In genomic region chr6:160791981-160792418, GRCh38 we compare ENCODE assay signal across 12 cellular contexts.
DNase-seq lines count a peak whose midpoint lies in the region; ATAC-seq and TF ChIP-seq lines count a peak whose summit lies in the region.
"Had no signal": no experiment of that assay in that cellular context is flagged by ENCODE, and none has a peak within 500 bp of the region (broad histone marks: within the 10 kb centered on the region; RNA-seq: fewer than 3 reads in every experiment).

No MANE protein-coding gene starts in this region.

- TF ChIP-seq CTCF in foreskin fibroblast (IDR thresholded peaks at IDR 0.05; ENCODE audit: low read depth, low read length) = no peak
- no peak for TF ChIP-seq CTCF in WTC11 (IDR thresholded peaks at IDR 0.05)

- CTCF ChIA-PET in WTC11 (lab: Charles Lee) = interaction anchor here (1.2 to 2.3 kb wide), 3 partner anchors 25 to 139 kb away, joined by 4 to 7 read pairs (median 6); no protein-coding TSS in a partner anchor

- no peak overlapping the region for H3K27ac Mint-ChIP-seq in natural killer cell treated with Interleukin-12 subunit alpha and Interleukin-12 subunit beta and Interleukin-15 and Interleukin-18, amount 100 ng/mL, for 72 hours
- no peak overlapping the region for H3K27ac Mint-ChIP-seq in WTC11
- H3K27ac Mint-ChIP-seq: activated CD8-positive, alpha-beta memory T cell treated with anti-CD3 and anti-CD28 coated beads, Interleukin-2, amount 10 ng/mL, durations not matched to agents 7 days and 5 days; T-cell had no signal

- peaks cover 7% of the 10 kb centered on the region for H3K36me3 Mint-ChIP-seq in natural killer cell treated with Interleukin-12 subunit alpha and Interleukin-12 subunit beta and Interleukin-15 and Interleukin-18, amount 100 ng/mL, for 72 hours
- 0 out of 2 replicates have a peak, but pooled peaks cover 2% of the 10 kb centered on the region for H3K36me3 Mint-ChIP-seq in WTC11
- H3K36me3 Mint-ChIP-seq: T-cell had no signal

- peaks cover 0 to 6% of the 10 kb centered on the region in 2 donors for H3K27me3 Mint-ChIP-seq in natural killer cell treated with Interleukin-12 subunit alpha and Interleukin-12 subunit beta and Interleukin-15 and Interleukin-18, amount 100 ng/mL, for 72 hours
- H3K27me3 Mint-ChIP-seq in WTC11 (ENCODE audit: low read depth) = no peaks in the 10 kb centered on the region
- H3K27me3 Mint-ChIP-seq: activated CD8-positive, alpha-beta memory T cell treated with anti-CD3 and anti-CD28 coated beads, Interleukin-2, amount 10 ng/mL, durations not matched to agents 7 days and 5 days had no signal

- H3K4me1 Mint-ChIP-seq in natural killer cell treated with Interleukin-12 subunit alpha and Interleukin-12 subunit beta and Interleukin-15 and Interleukin-18, amount 100 ng/mL, for 72 hours (ENCODE audit: low read depth in 2 of 2) = no peaks in the 10 kb centered on the region
- peaks cover 39% of the 10 kb centered on the region for H3K4me1 Mint-ChIP-seq in WTC11

- H3K4me3 Mint-ChIP-seq in natural killer cell treated with Interleukin-12 subunit alpha and Interleukin-12 subunit beta and Interleukin-15 and Interleukin-18, amount 100 ng/mL, for 72 hours = no peak overlapping the region
- no peak overlapping the region for H3K4me3 Mint-ChIP-seq in WTC11
- H3K4me3 Mint-ChIP-seq: activated CD8-positive, alpha-beta memory T cell treated with anti-CD3 and anti-CD28 coated beads, Interleukin-2, amount 10 ng/mL, durations not matched to agents 7 days and 5 days; neural crest cell; T-cell had no signal

- POLR2A ChIA-PET in WTC11 (lab: Charles Lee) = no interaction called here

- no peak for DNase-seq in foreskin fibroblast
- no peak for DNase-seq in natural killer cell treated with Interleukin-12 subunit alpha and Interleukin-12 subunit beta and Interleukin-15 and Interleukin-18, amount 100 ng/mL, for 72 hours (ENCODE audit: low spot score)
- DNase-seq in WTC11 (ENCODE audit: low spot score) = no peak
- DNase-seq in DMS 273 (lab: John Stamatoyannopoulos, UW; ENCODE audit: unreplicated experiment) = no peak
- DNase-seq: activated CD8-positive, alpha-beta memory T cell treated with anti-CD3 and anti-CD28 coated beads, Interleukin-2, amount 10 ng/mL, durations not matched to agents 7 days and 5 days; stimulated activated naive CD4-positive, alpha-beta T cell; T-cell had no signal

- ATAC-seq in GM18909 (IDR thresholded peaks at IDR 0.05; ENCODE audit: poor library complexity, unreplicated experiment) (peak; percentile 45), GM21737 (IDR thresholded peaks at IDR 0.05; ENCODE audit: unreplicated experiment) (peak; percentile 39), HG03432 (IDR thresholded peaks at IDR 0.05; ENCODE audit: unreplicated experiment) (peak; percentile 64), esophagus mucosa (peak; percentile 83), WTC11 (no peak)
- no peak for ATAC-seq in natural killer cell treated with Interleukin-12 subunit alpha and Interleukin-12 subunit beta and Interleukin-15 and Interleukin-18, amount 100 ng/mL, for 72 hours
- ATAC-seq: activated CD8-positive, alpha-beta memory T cell treated with anti-CD3 and anti-CD28 coated beads, Interleukin-2, amount 10 ng/mL, durations not matched to agents 7 days and 5 days; T-cell had no signal

- H3K4me3 ChIP-seq in foreskin fibroblast (ENCODE audit: low read depth in 1 of 2, low read length in 2 of 2) = no peak overlapping the region

- H3K9me3 Mint-ChIP-seq in natural killer cell treated with Interleukin-12 subunit alpha and Interleukin-12 subunit beta and Interleukin-15 and Interleukin-18, amount 100 ng/mL, for 72 hours = peaks cover 10% of the 10 kb centered on the region
- H3K9me3 Mint-ChIP-seq in WTC11 = peaks cover 6% of the 10 kb centered on the region
- H3K9me3 Mint-ChIP-seq: neural crest cell had no signal

TF ChIP-seq in WTC11, 78 proteins besides CTCF, POLR2A, EP300 and RAD21:
- TF ChIP-seq TEAD4 (CRISPR knock-in tag; IDR thresholded peaks at IDR 0.05) (no peak), USF2 (CRISPR knock-in tag; IDR thresholded peaks at IDR 0.05) (no peak), PRRX2 (CRISPR knock-in tag; IDR thresholded peaks at IDR 0.05) (no peak), ZNF219 (CRISPR knock-in tag; IDR thresholded peaks at IDR 0.05; ENCODE audit: borderline replicate concordance) (no peak), GABPB1 (CRISPR knock-in tag; IDR thresholded peaks at IDR 0.05) (no peak), ATF1 (CRISPR knock-in tag; IDR thresholded peaks at IDR 0.05) (no peak), ERG (CRISPR knock-in tag; IDR thresholded peaks at IDR 0.05) (no peak), MYBL2 (CRISPR knock-in tag; IDR thresholded peaks at IDR 0.05) (no peak), ATF6 (CRISPR knock-in tag; IDR thresholded peaks at IDR 0.05) (no peak), CREM (CRISPR knock-in tag; IDR thresholded peaks at IDR 0.05) (no peak)

Comparison
In these comparisons a context has a peak if more than half of its experiments do, and no peak if none do; other contexts are left out.
1. ATAC-seq: peak in GM18909 (single experiment), GM21737 (single experiment), HG03432 (single experiment) and esophagus mucosa (single experiment); none in natural killer cell treated with Interleukin-12 subunit alpha and Interleukin-12 subunit beta and Interleukin-15 and Interleukin-18, amount 100 ng/mL, for 72 hours (0 of 2) and WTC11 (single experiment).